ENCODE assay signal across 15 cellular contexts in genomic region chr4:121185960-121186359, GRCh38. TPM values are rescaled to one million over a fixed set of nuclear protein-coding genes. Genes with fewer than 3 reads are reported as not detected.
DNase-seq lines count a peak whose midpoint lies in the region; ATAC-seq and TF ChIP-seq lines count a peak whose summit lies in the region.
"Had no signal": no experiment of that assay in that cellular context is flagged by ENCODE, and none has a peak within 500 bp of the region (broad histone marks: within the 10 kb centered on the region; RNA-seq: fewer than 3 reads in every experiment).

No MANE protein-coding gene starts in this region.

- no peaks in the 10 kb centered on the region for H3K79me2 ChIP-seq in hepatocyte

- TF ChIP-seq CTCF in body of pancreas (IDR thresholded peaks at IDR 0.05) = no peak
- TF ChIP-seq CTCF in heart left ventricle (IDR thresholded peaks at IDR 0.05) = no peak
- no peak for TF ChIP-seq CTCF in hepatocyte (IDR thresholded peaks at IDR 0.05; ENCODE audit: poor library complexity)

- no peak overlapping the region for H3K4me3 ChIP-seq in body of pancreas
- H3K4me3 ChIP-seq in heart left ventricle = no peak overlapping the region
- H3K4me3 ChIP-seq in hepatocyte = no peak overlapping the region
- H3K4me3 ChIP-seq: gastroesophageal sphincter had no signal

- TF ChIP-seq POLR2A in body of pancreas (IDR thresholded peaks at IDR 0.05) = no peak
- no peak for TF ChIP-seq POLR2A in heart left ventricle (IDR thresholded peaks at IDR 0.05)

- H3K4me3 Mint-ChIP-seq in memory B cell = no peak overlapping the region
- H3K4me3 Mint-ChIP-seq: CD4-positive, alpha-beta memory T cell had no signal

- no peaks in the 10 kb centered on the region for H3K4me1 ChIP-seq in body of pancreas
- H3K4me1 ChIP-seq in heart left ventricle = peaks cover 0 to 29% (median 0%) of the 10 kb centered on the region in 12 donors
- no peaks in the 10 kb centered on the region for H3K4me1 ChIP-seq in hepatocyte (ENCODE audit: insufficient read depth)
- H3K4me1 ChIP-seq: gastroesophageal sphincter had no signal

- H3K9me3 ChIP-seq in body of pancreas (no peaks in the 10 kb centered on the region), heart left ventricle (no peaks in the 10 kb centered on the region), hepatocyte (ENCODE audit: low read depth) (no peaks in the 10 kb centered on the region)
- H3K9me3 ChIP-seq: gastroesophageal sphincter, neutrophil had no signal

- H3K27me3 Mint-ChIP-seq in memory B cell = no peaks in the 10 kb centered on the region
- H3K27me3 Mint-ChIP-seq: CD4-positive, alpha-beta memory T cell had no signal

- H3K27me3 ChIP-seq in body of pancreas (no peaks in the 10 kb centered on the region), heart left ventricle (no peaks in the 10 kb centered on the region), hepatocyte (no peaks in the 10 kb centered on the region)
- H3K27me3 ChIP-seq: gastroesophageal sphincter, neutrophil had no signal

- H3K36me3 ChIP-seq in body of pancreas (replicated peaks in 1 of 2; ENCODE audit: insufficient read depth in 1 of 2, low read depth in 2 of 2) = no peaks in the 10 kb centered on the region
- no peaks in the 10 kb centered on the region for H3K36me3 ChIP-seq in heart left ventricle
- no peaks in the 10 kb centered on the region for H3K36me3 ChIP-seq in hepatocyte (replicated peaks; ENCODE audit: insufficient read depth, low read depth)
- H3K36me3 ChIP-seq: gastroesophageal sphincter, neutrophil had no signal

- H3K27ac ChIP-seq in body of pancreas (no peak overlapping the region), heart left ventricle (no peak overlapping the region), hepatocyte (no peak overlapping the region)
- H3K27ac ChIP-seq: gastroesophageal sphincter, neutrophil had no signal

- no peaks in the 10 kb centered on the region for H4K20me1 ChIP-seq in hepatocyte (ENCODE audit: insufficient read depth, poor library complexity, severe bottlenecking)

- H2AFZ ChIP-seq in hepatocyte = no peak overlapping the region

- peak; percentile 49 for ATAC-seq in GM18520 (IDR thresholded peaks at IDR 0.05; ENCODE audit: unreplicated experiment)
- peak; percentile 56 for ATAC-seq in GM21619 (IDR thresholded peaks at IDR 0.05; ENCODE audit: unreplicated experiment)
- ATAC-seq in HG03135 (IDR thresholded peaks at IDR 0.05; ENCODE audit: unreplicated experiment) = peak; percentile 49
- peak; percentile 52 for ATAC-seq in memory B cell (ENCODE audit: low read depth)
- no peak for ATAC-seq in body of pancreas
- no peak for ATAC-seq in heart left ventricle
- ATAC-seq: gastroesophageal sphincter, left ventricle myocardium superior had no signal

- intact Hi-C loops in body of pancreas (cut with DNase I) (no loop called here), heart left ventricle (cut with DNase I) (no loop called here)

- H3K27ac Mint-ChIP-seq in memory B cell = no peak overlapping the region
- H3K27ac Mint-ChIP-seq: CD4-positive, alpha-beta memory T cell had no signal

- H3K4me1 Mint-ChIP-seq in memory B cell = peaks cover 5% of the 10 kb centered on the region

- no peaks in the 10 kb centered on the region for H3K9me2 ChIP-seq in hepatocyte (replicated peaks; ENCODE audit: insufficient read depth)

- 77 to 86% methylated on average over 10 of the region's 10 CpGs for WGBS in body of pancreas, 2 donors
- WGBS in heart left ventricle, 4 donors = 74 to 85% (median 84%) methylated on average over 10 of the region's 10 CpGs
- WGBS in hepatocyte (ENCODE audit: low lambda C conversion rate, missing lambda C conversion rate) = 97% methylated on average over 10 of the region's 10 CpGs

- DNase-seq in memory B cell (ENCODE audit: low spot score in 2 of 2) (no peak), NCI-H2107 treated with DMSO at 0.1 percent for 48 hours (lab: John Stamatoyannopoulos, UW; ENCODE audit: unreplicated experiment) (no peak), body of pancreas (no peak), heart left ventricle (no peak), hepatocyte (ENCODE audit: low spot score) (no peak)
- DNase-seq: CD4-positive, alpha-beta memory T cell; effector CD4-positive, alpha-beta T cell; left ventricle myocardium superior; NCI-H526 treated with DMSO at 0.1 percent for 48 hours; stimulated activated CD4-positive, alpha-beta T cell treated with anti-CD3 and anti-CD28 coated beads, Interleukin-12 subunit alpha, Interleukin-12 subunit beta, amount 100 ng/mL, for 4 hours had no signal

- H3K9me3 Mint-ChIP-seq in memory B cell = no peaks in the 10 kb centered on the region
- H3K9me3 Mint-ChIP-seq: CD4-positive, alpha-beta memory T cell had no signal

- no peak overlapping the region for H3K4me2 ChIP-seq in hepatocyte

- no peaks in the 10 kb centered on the region for H3K36me3 Mint-ChIP-seq in memory B cell

RNA-seq across cellular contexts. Expression of gene TNIP3, which starts 21.8 kb away (rescaled TPM):
- total RNA-seq in body of pancreas = not detected
- total RNA-seq in heart left ventricle = under 1 TPM in 2 of 9 donors, not detected in 7; 0.14 to 0.59 TPM
- under 1 TPM in 1 of 2 donors, not detected in 1; 0.07 TPM for polyA plus RNA-seq in heart left ventricle
- 0.63 TPM in 1 of 2 replicates, not detected in the other for total RNA-seq in hepatocyte
- polyA plus RNA-seq in hepatocyte = 0.53 TPM in 1 of 2 replicates, not detected in the other
- total RNA-seq: left ventricle myocardium superior had no signal

Comparison
In these comparisons a context has a peak if more than half of its experiments do, and no peak if none do; other contexts are left out.
1. ATAC-seq: peak in GM18520 (single experiment), GM21619 (single experiment), HG03135 (single experiment) and memory B cell (single experiment); none in body of pancreas (single experiment) and heart left ventricle (0 of 4).